In genomic region chr11:114317738-114318137, GRCh38 we compare ENCODE assay signal across 8 cellular contexts. TPM values are rescaled to one million over a fixed set of nuclear protein-coding genes. Genes with fewer than 3 reads are reported as not detected.
DNase-seq lines count a peak whose midpoint lies in the region; ATAC-seq and TF ChIP-seq lines count a peak whose summit lies in the region.

No MANE protein-coding gene starts in this region.

- peaks cover 48% of the 10 kb centered on the region for H3K4me1 ChIP-seq in left ventricle myocardium inferior
- H3K4me1 ChIP-seq in tibial artery = peaks cover 4 to 98% (median 67%) of the 10 kb centered on the region in 4 donors
- peaks cover 0 to 33% (median 0%) of the 10 kb centered on the region in 3 donors for H3K4me1 ChIP-seq in esophagus squamous epithelium

- H3K4me3 ChIP-seq in left ventricle myocardium inferior (no peak overlapping the region), tibial artery (no peak overlapping the region), esophagus squamous epithelium (no peak overlapping the region)

- H3K27me3 Mint-ChIP-seq in natural killer cell (ENCODE audit: low read depth in 2 of 2) = peaks cover 11 to 15% of the 10 kb centered on the region in 2 donors

- no peak overlapping the region for H3K27ac Mint-ChIP-seq in natural killer cell

- H3K9me3 ChIP-seq in left ventricle myocardium inferior (replicated peaks) (no peaks in the 10 kb centered on the region), tibial artery (no peaks in the 10 kb centered on the region), esophagus squamous epithelium (no peaks in the 10 kb centered on the region)

- no peaks in the 10 kb centered on the region for H3K36me3 Mint-ChIP-seq in natural killer cell

- ATAC-seq in Right ventricle myocardium superior (ENCODE audit: poor library complexity) (no peak), natural killer cell (no peak)

- DNase-seq in Right ventricle myocardium superior (peak; percentile 54), cardiac septum (ENCODE audit: low spot score) (no peak), SHP77 (lab: John Stamatoyannopoulos, UW) (peak; percentile 53 to 59), left ventricle myocardium inferior (peak; percentile 39), tibial artery (peak; percentile 51 to 80), esophagus squamous epithelium (lab: John Stamatoyannopoulos, UW) (no peak), natural killer cell (no peak), NCI-H2029 treated with DMSO at 0.1 percent for 48 hours (lab: John Stamatoyannopoulos, UW) (no peak)

- 37 to 46% methylated on average over 5 of the region's 5 CpGs for WGBS in esophagus squamous epithelium, 2 donors

- TF ChIP-seq POLR2A in esophagus squamous epithelium (IDR thresholded peaks at IDR 0.05) = no peak

- no peak overlapping the region for H3K4me3 Mint-ChIP-seq in natural killer cell

- TF ChIP-seq CTCF in left ventricle myocardium inferior (IDR thresholded peaks at IDR 0.05; ENCODE audit: borderline replicate concordance) (peak; percentile 55), tibial artery (IDR thresholded peaks at IDR 0.05) (peak; percentile 19 to 37), esophagus squamous epithelium (IDR thresholded peaks at IDR 0.05) (peak in 1 of 6 experiments; percentile 11), natural killer cell (IDR thresholded peaks at IDR 0.05) (no peak)

- H3K9me3 Mint-ChIP-seq in natural killer cell = no peaks in the 10 kb centered on the region

- H3K27me3 ChIP-seq in left ventricle myocardium inferior (ENCODE audit: low read depth) = no peaks in the 10 kb centered on the region
- no peaks in the 10 kb centered on the region for H3K27me3 ChIP-seq in tibial artery
- peaks cover 0 to 8% (median 0%) of the 10 kb centered on the region in 4 donors for H3K27me3 ChIP-seq in esophagus squamous epithelium

- intact Hi-C loops in Right ventricle myocardium superior (cut with DNase I) (no loop called here), cardiac septum (cut with DNase I) (loop anchor here (5.0 kb wide), 1 partner anchor 35 kb away; no protein-coding TSS in a partner anchor), left ventricle myocardium inferior (cut with micrococcal nuclease) (no loop called here), tibial artery (cut with DNase I; ENCODE audit: low total_unique reads) (no loop called here), esophagus squamous epithelium (cut with DNase I) (no loop called here), natural killer cell (cut with micrococcal nuclease) (no loop called here)

- H3K27ac ChIP-seq in left ventricle myocardium inferior (replicated peaks) (peak overlapping the region; percentile 61), tibial artery (peak overlapping the region; percentile 50 to 83), esophagus squamous epithelium (peak overlapping the region in 2 of 4 donors; percentile 5 to 39)

- peaks cover 13 to 16% of the 10 kb centered on the region in 2 donors for H3K4me1 Mint-ChIP-seq in natural killer cell

- no peaks in the 10 kb centered on the region for H3K36me3 ChIP-seq in left ventricle myocardium inferior
- peaks cover 30 to 47% (median 40%) of the 10 kb centered on the region in 3 donors for H3K36me3 ChIP-seq in tibial artery
- peaks cover 0 to 16% (median 0%) of the 10 kb centered on the region in 3 donors for H3K36me3 ChIP-seq in esophagus squamous epithelium

RNA-seq across cellular contexts. Expression of gene NNMT, which starts 21.5 kb away (rescaled TPM):
- total RNA-seq in Right ventricle myocardium superior (29.8 TPM), cardiac septum (72.9 TPM), left ventricle myocardium inferior (32.6 TPM), esophagus squamous epithelium (100 to 1,000 TPM in 1 of 4 donors, 10 to 100 TPM in 2, 1 to 10 TPM in 1; 4.1 to 142 (median 56.8) TPM), natural killer cell (1 to 10 TPM; 1.8 to 2.4 (median 2.0) TPM)

Comparison
In these comparisons a context has a peak if more than half of its experiments do, and no peak if none do; other contexts are left out.
1. DNase-seq: peak in Right ventricle myocardium superior (single experiment), SHP77 (2 of 2), left ventricle myocardium inferior (single experiment) and tibial artery (2 of 2); none in cardiac septum (single experiment), esophagus squamous epithelium (single experiment), natural killer cell (single experiment) and NCI-H2029 treated with DMSO at 0.1 percent for 48 hours (single experiment).